1 cellular context compared by ENCODE assay signal in the genomic region with DNA sequence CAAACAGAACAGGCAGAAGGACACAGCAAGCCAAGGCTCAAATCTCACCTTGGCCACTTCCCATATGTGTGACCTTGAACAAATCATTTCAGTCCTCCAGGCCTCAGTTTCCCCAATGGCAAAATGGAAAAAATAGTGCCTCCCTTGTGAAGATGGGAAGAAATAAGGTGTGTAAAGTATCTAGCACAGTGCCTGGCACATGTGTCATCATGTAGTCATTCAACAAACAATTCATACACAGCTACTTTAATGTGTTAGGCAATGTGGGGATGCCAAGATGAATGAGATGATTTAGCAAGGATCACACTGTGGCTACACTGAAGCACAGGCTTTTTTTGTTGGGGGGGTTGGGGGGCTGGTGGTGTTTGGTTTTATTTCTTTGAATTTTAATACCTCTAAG.
TF ChIP-seq lines count a peak whose summit lies in the region.

No MANE protein-coding gene starts in this region.

TF ChIP-seq in SK-N-SH treated with all-trans-retinoic acid at 6 μM for 48 hours, 23 proteins besides CTCF, POLR2A, EP300 and RAD21 (continued from another document):
- TF ChIP-seq, protein P1, sequence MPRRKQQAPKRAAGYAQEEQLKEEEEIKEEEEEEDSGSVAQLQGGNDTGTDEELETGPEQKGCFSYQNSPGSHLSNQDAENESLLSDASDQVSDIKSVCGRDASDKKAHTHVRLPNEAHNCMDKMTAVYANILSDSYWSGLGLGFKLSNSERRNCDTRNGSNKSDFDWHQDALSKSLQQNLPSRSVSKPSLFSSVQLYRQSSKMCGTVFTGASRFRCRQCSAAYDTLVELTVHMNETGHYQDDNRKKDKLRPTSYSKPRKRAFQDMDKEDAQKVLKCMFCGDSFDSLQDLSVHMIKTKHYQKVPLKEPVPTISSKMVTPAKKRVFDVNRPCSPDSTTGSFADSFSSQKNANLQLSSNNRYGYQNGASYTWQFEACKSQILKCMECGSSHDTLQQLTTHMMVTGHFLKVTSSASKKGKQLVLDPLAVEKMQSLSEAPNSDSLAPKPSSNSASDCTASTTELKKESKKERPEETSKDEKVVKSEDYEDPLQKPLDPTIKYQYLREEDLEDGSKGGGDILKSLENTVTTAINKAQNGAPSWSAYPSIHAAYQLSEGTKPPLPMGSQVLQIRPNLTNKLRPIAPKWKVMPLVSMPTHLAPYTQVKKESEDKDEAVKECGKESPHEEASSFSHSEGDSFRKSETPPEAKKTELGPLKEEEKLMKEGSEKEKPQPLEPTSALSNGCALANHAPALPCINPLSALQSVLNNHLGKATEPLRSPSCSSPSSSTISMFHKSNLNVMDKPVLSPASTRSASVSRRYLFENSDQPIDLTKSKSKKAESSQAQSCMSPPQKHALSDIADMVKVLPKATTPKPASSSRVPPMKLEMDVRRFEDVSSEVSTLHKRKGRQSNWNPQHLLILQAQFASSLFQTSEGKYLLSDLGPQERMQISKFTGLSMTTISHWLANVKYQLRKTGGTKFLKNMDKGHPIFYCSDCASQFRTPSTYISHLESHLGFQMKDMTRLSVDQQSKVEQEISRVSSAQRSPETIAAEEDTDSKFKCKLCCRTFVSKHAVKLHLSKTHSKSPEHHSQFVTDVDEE (CRISPR knock-in tag; IDR thresholded peaks at IDR 0.05) = no peak
- no peak for TF ChIP-seq ESRRG (CRISPR knock-in tag; IDR thresholded peaks at IDR 0.05)
